ENCODE assay signal across 1 cellular context in genomic region chr15:41990691-41991090, GRCh38.
TF ChIP-seq lines count a peak whose summit lies in the region.

No MANE protein-coding gene starts in this region.

TF ChIP-seq in HepG2, 621 proteins besides CTCF, POLR2A, EP300 and RAD21:
- no peak for TF ChIP-seq NFIB (CRISPR knock-in tag; IDR thresholded peaks at IDR 0.05; ENCODE audit: borderline replicate concordance)
- no peak for TF ChIP-seq ZNF570 (CRISPR knock-in tag; IDR thresholded peaks at IDR 0.05; ENCODE audit: borderline replicate concordance)
- no peak for TF ChIP-seq ZNF891 (CRISPR knock-in tag; IDR thresholded peaks at IDR 0.05)
- no peak for TF ChIP-seq ZNF788 (CRISPR knock-in tag; IDR thresholded peaks at IDR 0.05; ENCODE audit: borderline replicate concordance)
- TF ChIP-seq ZFP62 (CRISPR knock-in tag; IDR thresholded peaks at IDR 0.05), result no peak
- no peak for TF ChIP-seq ZNF567 (CRISPR knock-in tag; IDR thresholded peaks at IDR 0.05; ENCODE audit: borderline replicate concordance)
- TF ChIP-seq ZBTB26 (CRISPR knock-in tag; IDR thresholded peaks at IDR 0.05; ENCODE audit: borderline replicate concordance), result no peak
- no peak for TF ChIP-seq EZH2 (conservative IDR thresholded peaks at IDR 0.05; ENCODE audit: low read depth, low read length)
- TF ChIP-seq ZNF569 (CRISPR knock-in tag; IDR thresholded peaks at IDR 0.05; ENCODE audit: borderline replicate concordance), result no peak
- TF ChIP-seq GATAD2A (CRISPR knock-in tag; IDR thresholded peaks at IDR 0.05), result no peak
- no peak for TF ChIP-seq ZNF546 (CRISPR knock-in tag; conservative IDR thresholded peaks at IDR 0.05)
- no peak for TF ChIP-seq ZNF124 (CRISPR knock-in tag; IDR thresholded peaks at IDR 0.05)
- TF ChIP-seq ZNF83 (CRISPR knock-in tag; IDR thresholded peaks at IDR 0.05; ENCODE audit: borderline replicate concordance), result no peak
- no peak for TF ChIP-seq PTBP1 (IDR thresholded peaks at IDR 0.05; ENCODE audit: low read depth, low read length, poor library complexity, severe bottlenecking)
